Comparison of ENCODE assay signal across 25 cellular contexts in the genomic region with DNA sequence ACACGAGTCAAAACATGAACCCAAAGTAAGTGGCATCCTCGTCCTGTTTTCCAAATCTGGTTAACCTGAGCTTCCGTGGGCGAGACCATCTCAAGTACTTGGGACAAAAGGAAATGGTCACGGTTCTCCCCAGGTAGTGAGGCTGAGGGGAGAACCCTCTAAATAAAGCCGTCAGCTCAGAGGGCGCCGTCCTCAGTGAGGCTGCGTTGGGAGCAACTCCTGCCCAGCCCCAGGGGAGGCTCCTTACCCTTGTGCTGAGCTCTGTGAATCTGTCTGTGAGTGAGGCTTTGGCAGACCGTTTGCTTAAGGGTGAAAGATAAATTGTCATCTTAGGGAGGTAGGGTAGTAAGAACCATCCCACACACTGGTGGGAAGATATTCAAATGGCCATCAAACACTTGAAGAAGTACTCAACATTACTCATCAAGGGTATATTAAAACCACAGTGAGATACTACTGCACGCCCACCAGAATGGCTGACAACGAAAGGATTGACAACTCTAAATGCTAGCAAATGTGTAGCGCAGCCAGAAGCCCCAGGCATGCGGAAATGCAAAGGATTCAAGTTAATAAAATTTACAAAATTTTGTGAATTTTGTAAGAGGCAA.
"Had no signal": no experiment of that assay in that cellular context is flagged by ENCODE, and none has a peak within 500 bp of the region (broad histone marks: within the 10 kb centered on the region; RNA-seq: fewer than 3 reads in every experiment).

No MANE protein-coding gene starts in this region.

- ATAC-seq: effector memory CD8-positive, alpha-beta T cell; gastroesophageal sphincter; left ventricle myocardium superior; SK-N-SH treated with all-trans-retinoic acid at 6 μM for 48 hours; T-helper 17 cell had no signal

- H3K9ac ChIP-seq: parathyroid adenoma had no signal

- H3K27me3 Mint-ChIP-seq: activated CD4-positive, alpha-beta memory T cell treated with anti-CD3 and anti-CD28 coated beads, Interleukin-2, amount 10 ng/mL, durations not matched to agents 7 days and 5 days; activated CD4-positive, alpha-beta T cell treated with anti-CD3 and anti-CD28 coated beads, Interleukin-2, amount 10 ng/mL, durations not matched to agents 7 days and 5 days; brain; effector memory CD8-positive, alpha-beta T cell; T-helper 17 cell had no signal

- H3K9me3 Mint-ChIP-seq: effector memory CD8-positive, alpha-beta T cell had no signal

- H3K4me1 ChIP-seq: gastroesophageal sphincter, parathyroid adenoma, right atrium auricular region, testis, transverse colon had no signal

- H3K27me3 ChIP-seq: cardiac muscle cell, gastroesophageal sphincter, hepatocyte, right atrium auricular region, testis, transverse colon had no signal

- H3K9me3 ChIP-seq: testis, transverse colon had no signal

- H3K4me3 ChIP-seq: cardiac muscle cell, coronary artery, gastroesophageal sphincter, hepatocyte, right atrium auricular region, testis, transverse colon had no signal

- H3K36me3 ChIP-seq: cardiac muscle cell, gastroesophageal sphincter, right atrium auricular region, transverse colon had no signal

- DNase-seq: activated CD4-positive, alpha-beta memory T cell treated with anti-CD3 and anti-CD28 coated beads, Interleukin-2, amount 10 ng/mL, durations not matched to agents 7 days and 5 days; activated CD4-positive, alpha-beta T cell treated with anti-CD3 and anti-CD28 coated beads for 1 hour; activated CD4-positive, alpha-beta T cell treated with anti-CD3 and anti-CD28 coated beads, Interleukin-2, amount 10 ng/mL, durations not matched to agents 7 days and 5 days; activated gamma-delta T cell treated with Interleukin-2 at 50 U/mL for 16 hours; activated naive CD4-positive, alpha-beta T cell treated with anti-CD3 and anti-CD28 coated beads, Interleukin-2, amount 50 U/mL, for 16 hours; cerebellar nuclear complex; effector memory CD8-positive, alpha-beta T cell; islet precursor cell; left ventricle myocardium superior; nucleus accumbens; stimulated activated CD4-positive, alpha-beta T cell treated with anti-CD3 and anti-CD28 coated beads, Interleukin-15, amount 100 ng/mL, for 24 hours; stimulated activated CD4-positive, alpha-beta T cell treated with anti-CD3 and anti-CD28 coated beads, Interleukin-2, amount 100 ng/mL, for 24 hours; stimulated activated naive CD4-positive, alpha-beta T cell; T-helper 17 cell; T1000; testis; transverse colon had no signal

- H3K27ac Mint-ChIP-seq: activated CD4-positive, alpha-beta memory T cell treated with anti-CD3 and anti-CD28 coated beads, Interleukin-2, amount 10 ng/mL, durations not matched to agents 7 days and 5 days; activated CD4-positive, alpha-beta T cell treated with anti-CD3 and anti-CD28 coated beads, Interleukin-2, amount 10 ng/mL, durations not matched to agents 7 days and 5 days; brain; effector memory CD8-positive, alpha-beta T cell; T-helper 17 cell had no signal

- H3K27ac ChIP-seq: cardiac muscle cell, coronary artery, gastroesophageal sphincter, hepatocyte, parathyroid adenoma, right atrium auricular region, testis, transverse colon had no signal

- H3K4me1 Mint-ChIP-seq: activated CD4-positive, alpha-beta memory T cell treated with anti-CD3 and anti-CD28 coated beads, Interleukin-2, amount 10 ng/mL, durations not matched to agents 7 days and 5 days; activated CD4-positive, alpha-beta T cell treated with anti-CD3 and anti-CD28 coated beads, Interleukin-2, amount 10 ng/mL, durations not matched to agents 7 days and 5 days had no signal

- H3K4me3 Mint-ChIP-seq: activated CD4-positive, alpha-beta memory T cell treated with anti-CD3 and anti-CD28 coated beads, Interleukin-2, amount 10 ng/mL, durations not matched to agents 7 days and 5 days; activated CD4-positive, alpha-beta T cell treated with anti-CD3 and anti-CD28 coated beads, Interleukin-2, amount 10 ng/mL, durations not matched to agents 7 days and 5 days; brain; effector memory CD8-positive, alpha-beta T cell; T-helper 17 cell had no signal
